Comparison of ENCODE assay signal across 8 cellular contexts in genomic region chrX:119981286-119982070, GRCh38. TPM values are rescaled to one million over a fixed set of nuclear protein-coding genes. Genes with fewer than 3 reads are reported as not detected.
A peak's percentile ranks its signal among the peaks of the same experiment; 100 is the strongest.
DNase-seq lines count a peak whose midpoint lies in the region; ATAC-seq and TF ChIP-seq lines count a peak whose summit lies in the region.

No MANE protein-coding gene starts in this region.

- no peak for ATAC-seq in GM21619 (IDR thresholded peaks at IDR 0.05; ENCODE audit: unreplicated experiment)
- ATAC-seq in HG02938 (IDR thresholded peaks at IDR 0.05; ENCODE audit: unreplicated experiment), result no peak

- no peaks in the 10 kb centered on the region for H3K36me3 ChIP-seq in uterus

- no peaks in the 10 kb centered on the region for H3K9me3 ChIP-seq in uterus

- H3K4me1 ChIP-seq in uterus, result no peaks in the 10 kb centered on the region

- no peak overlapping the region for H3K27ac ChIP-seq in uterus

- H3K27me3 ChIP-seq in uterus, result no peaks in the 10 kb centered on the region

- peak; percentile 22 for DNase-seq in NCI-H1694 treated with DMSO at 0.1 percent for 48 hours (lab: John Stamatoyannopoulos, UW)
- DNase-seq in NCI-H1694 (lab: John Stamatoyannopoulos, UW), result no peak
- peak; percentile 58 for DNase-seq in HuH-7 (ENCODE audit: low spot score)
- DNase-seq in SK-N-DZ (ENCODE audit: low spot score), result peak; percentile 40
- peak; percentile 38 for DNase-seq in iPS-NIHi11 (ENCODE audit: low spot score)
- no peak for DNase-seq in uterus

- no peak for TF ChIP-seq POLR2A in uterus (IDR thresholded peaks at IDR 0.05)

- no peak overlapping the region for H3K4me3 ChIP-seq in uterus

- TF ChIP-seq CTCF in uterus (IDR thresholded peaks at IDR 0.05), result no peak

- intact Hi-C loops in uterus (cut with DNase I; ENCODE audit: low total_unique reads), result no loop called here

RNA-seq across cellular contexts. Expression of gene NKAP, which starts 37.9 kb away (rescaled TPM):
- 3.5 and 4.4 TPM in 2 replicates for polyA plus RNA-seq in SK-N-DZ (2014; cell fraction: cytosol; rRNA removed)
- polyA plus RNA-seq in SK-N-DZ (2014; cell fraction: nucleus; rRNA removed), result 3.6 and 4.2 TPM in 2 replicates
- total RNA-seq in uterus, result 10 to 100 TPM in 1 of 4 donors, 1 to 10 TPM in 3; 1.5 to 13.7 (median 5.9) TPM

Comparison
In these comparisons a context has a peak if more than half of its experiments do, and no peak if none do; other contexts are left out.
1. DNase-seq: peak in NCI-H1694 treated with DMSO at 0.1 percent for 48 hours (single experiment), HuH-7 (single experiment), SK-N-DZ (single experiment) and iPS-NIHi11 (single experiment); none in NCI-H1694 (single experiment) and uterus (0 of 2).